In the genomic region with DNA sequence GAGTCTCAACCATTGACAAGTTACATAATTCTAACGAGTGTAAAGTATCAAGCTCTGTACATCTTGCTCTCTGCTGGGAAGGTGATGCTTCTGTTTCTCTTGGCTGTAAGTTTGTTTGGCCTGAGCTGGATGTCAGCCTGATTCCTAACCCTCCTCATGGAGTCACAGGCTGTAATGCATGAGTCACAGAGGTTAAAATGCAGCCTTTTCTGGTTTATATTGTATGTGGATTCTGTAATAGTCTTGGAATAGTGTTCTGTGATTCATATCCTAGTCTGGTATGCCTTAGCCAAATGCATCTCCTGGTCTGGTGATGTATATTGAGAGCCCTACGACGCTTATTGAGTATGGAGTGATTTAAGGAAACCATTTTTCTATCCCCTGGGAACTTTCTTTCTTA, we compare ENCODE assay signal across 1 cellular context.
TF ChIP-seq lines count a peak whose summit lies in the region.

No MANE protein-coding gene starts in this region.

TF ChIP-seq in SK-N-SH treated with all-trans-retinoic acid at 6 μM for 48 hours, 23 proteins besides CTCF, POLR2A, EP300 and RAD21 (continued from another document):
- TF ChIP-seq SNAI2 (CRISPR knock-in tag; IDR thresholded peaks at IDR 0.05) (peak; percentile 73), PPARA (CRISPR knock-in tag; IDR thresholded peaks at IDR 0.05; ENCODE audit: borderline replicate concordance) (no peak), ISL1 (CRISPR knock-in tag; IDR thresholded peaks at IDR 0.05) (peak; percentile 89), ZC3H10 (CRISPR knock-in tag; IDR thresholded peaks at IDR 0.05) (peak; percentile 86), RARB (CRISPR knock-in tag; IDR thresholded peaks at IDR 0.05) (peak; percentile 81; the same call in 1 of the 2 replicates)
